In the genomic region with DNA sequence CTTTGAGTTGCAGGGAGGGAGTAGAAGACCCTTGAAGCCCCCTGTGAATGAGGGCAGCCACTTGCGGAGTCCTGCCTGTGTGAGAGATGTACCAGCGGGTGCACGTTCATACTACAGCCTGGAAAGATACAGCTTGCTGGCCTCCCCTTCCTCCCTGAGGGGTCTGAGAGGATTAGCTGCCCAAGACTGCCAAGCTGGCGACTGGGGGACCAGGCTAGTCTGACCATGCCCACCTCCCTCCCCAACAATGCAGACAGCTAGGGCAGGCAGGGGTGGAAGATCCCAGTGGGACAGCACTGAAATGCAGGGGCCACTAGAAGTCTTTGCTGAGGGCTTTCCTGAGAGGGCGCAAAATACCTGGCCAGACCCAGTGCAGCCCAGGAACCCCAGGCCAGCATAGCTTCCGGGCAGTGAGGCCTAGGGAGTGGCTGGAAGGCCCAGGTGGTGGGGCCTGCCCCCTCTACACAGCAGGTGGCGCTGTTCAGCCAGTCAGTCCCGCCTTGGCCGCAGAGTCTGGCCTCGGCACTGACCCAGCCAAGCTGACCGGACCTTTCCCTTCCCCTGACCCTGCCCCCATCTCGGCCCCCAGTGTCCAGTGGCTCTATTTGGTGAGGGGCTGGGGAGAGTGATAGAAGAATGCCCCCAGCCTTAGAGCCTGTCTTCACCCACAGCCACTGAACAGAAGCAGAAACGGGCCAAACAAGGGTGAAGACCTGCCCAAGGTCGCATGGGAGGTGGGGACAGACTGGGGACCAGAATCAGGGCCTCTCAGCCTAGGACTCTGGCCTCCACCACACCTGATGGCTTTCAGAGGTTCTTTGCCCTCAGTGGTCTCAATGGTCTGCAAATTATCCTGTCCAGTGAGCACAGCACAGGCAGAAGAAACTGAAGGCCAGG, we compare ENCODE assay signal across 8 cellular contexts. TPM values are rescaled to one million over a fixed set of nuclear protein-coding genes. Genes with fewer than 3 reads are reported as not detected.
A peak's percentile ranks its signal among the peaks of the same experiment; 100 is the strongest.
DNase-seq lines count a peak whose midpoint lies in the region; ATAC-seq, FAIRE-seq and TF ChIP-seq lines count a peak whose summit lies in the region.

No MANE protein-coding gene starts in this region.

- no peak for ATAC-seq in HG03442 (IDR thresholded peaks at IDR 0.05; ENCODE audit: unreplicated experiment)

- H3K36me3 Mint-ChIP-seq in HFFc6 (ENCODE audit: low read depth) (no peaks in the 10 kb centered on the region), neural crest cell (ENCODE audit: low read depth) (no peaks in the 10 kb centered on the region)

- no peaks in the 10 kb centered on the region for H3K4me1 Mint-ChIP-seq in HFFc6 (ENCODE audit: low read depth)
- H3K4me1 Mint-ChIP-seq in neural crest cell: peaks cover 22% of the 10 kb centered on the region

- H3K4me3 Mint-ChIP-seq in HFFc6 (no peak overlapping the region), neural crest cell (no peak overlapping the region)

- FAIRE-seq in frontal cortex (lab: Jason Lieb, UNC): no peak

- no peak overlapping the region for H3K27ac Mint-ChIP-seq in HFFc6
- no peak overlapping the region for H3K27ac Mint-ChIP-seq in neural crest cell (ENCODE audit: unreplicated experiment)

- H3K27me3 Mint-ChIP-seq in HFFc6 (ENCODE audit: insufficient read depth) (no peaks in the 10 kb centered on the region; the same call in none of the 2 replicates), neural crest cell (ENCODE audit: low read depth) (peaks cover 31% of the 10 kb centered on the region)

- no peaks in the 10 kb centered on the region for H3K9me3 Mint-ChIP-seq in HFFc6
- H3K9me3 Mint-ChIP-seq in neural crest cell: no peaks in the 10 kb centered on the region

- DNase-seq in EH (ENCODE audit: low read depth) (peak; percentile 71), HFFc6 (peak; percentile 41), NOMO-1 treated with dmso at 0.1 percent for 144 hours (lab: John Stamatoyannopoulos, UW; ENCODE audit: unreplicated experiment) (peak; percentile 4), frontal cortex (ENCODE audit: low spot score in 2 of 2) (peak; percentile 80 to 82), neural crest cell (ENCODE audit: low read depth, low spot score) (peak; percentile 85), cerebellar nuclear complex (lab: John Stamatoyannopoulos, UW) (no peak)
- DNase-seq in activated T-helper 9 cell treated with anti-CD3 and anti-CD28 coated beads, Interleukin-2, amount 50 U/mL, for 16 hours (ENCODE audit: low read depth): peak; percentile 13

- TF ChIP-seq CTCF in HFFc6 (IDR thresholded peaks at IDR 0.05): peak; percentile 93
- TF ChIP-seq CTCF in neural crest cell (conservative IDR thresholded peaks at IDR 0.05): peak; percentile 85

RNA-seq across cellular contexts. Expression of a gene that starts 4.8 kb away (rescaled TPM):
- under 1 TPM; 0.24 to 0.67 (median 0.53) TPM for total RNA-seq in HFFc6 (2021; fragmentation: NEBNext Ultra II Directional; extraction: Animal tissue kit (Norgen Biotek cat#: 25700))
- total RNA-seq in frontal cortex (0.82 TPM), neural crest cell (3.5 and 3.9 TPM in 2 replicates)

RNA-seq across cellular contexts. Expression of a gene that starts 44.8 kb away (rescaled TPM):
- 100 to 1,000 TPM; 134 to 173 (median 145) TPM for total RNA-seq in HFFc6 (2021; fragmentation: NEBNext Ultra II Directional; extraction: Animal tissue kit (Norgen Biotek cat#: 25700))
- total RNA-seq in frontal cortex (62.4 TPM), neural crest cell (162 and 174 TPM in 2 replicates)

RNA-seq across cellular contexts. Expression of a gene that starts 45.1 kb away (rescaled TPM):
- 10 to 100 TPM; 25.6 to 45.6 (median 37.4) TPM for total RNA-seq in HFFc6 (2021; fragmentation: NEBNext Ultra II Directional; extraction: Animal tissue kit (Norgen Biotek cat#: 25700))
- total RNA-seq in frontal cortex (15.9 TPM), neural crest cell (99.6 TPM in 2 replicates)

Comparison
In these comparisons a context has a peak if more than half of its experiments do, and no peak if none do; other contexts are left out.
1. DNase-seq: peak in EH (single experiment), HFFc6 (single experiment), NOMO-1 treated with dmso at 0.1 percent for 144 hours (single experiment), activated T-helper 9 cell treated with anti-CD3 and anti-CD28 coated beads, Interleukin-2, amount 50 U/mL, for 16 hours (single experiment), frontal cortex (2 of 2) and neural crest cell (single experiment); none in cerebellar nuclear complex (0 of 2).